In the genomic region with DNA sequence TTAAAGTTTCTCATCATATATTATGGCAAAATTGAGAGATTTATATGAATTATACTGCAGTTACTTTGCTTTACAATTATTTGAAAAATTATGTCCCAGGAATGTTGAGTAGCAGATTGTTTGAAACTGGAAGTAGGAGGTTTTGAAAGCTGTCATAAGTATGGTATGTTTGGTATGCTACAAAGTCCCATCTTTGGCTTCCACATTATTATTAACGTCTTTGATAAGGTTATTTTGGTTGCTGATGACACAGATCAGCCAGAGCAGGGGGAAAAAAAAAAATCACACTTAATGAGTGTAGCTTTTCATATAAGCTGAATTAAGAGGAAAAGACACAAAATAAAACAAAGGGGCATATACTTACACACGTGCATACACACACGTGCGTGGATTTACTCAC, we compare ENCODE assay signal across 20 cellular contexts.
A peak's percentile ranks its signal among the peaks of the same experiment; 100 is the strongest.
DNase-seq lines count a peak whose midpoint lies in the region; ATAC-seq, FAIRE-seq and TF ChIP-seq lines count a peak whose summit lies in the region.
"Had no signal": no experiment of that assay in that cellular context is flagged by ENCODE, and none has a peak within 500 bp of the region (broad histone marks: within the 10 kb centered on the region; RNA-seq: fewer than 3 reads in every experiment).

No MANE protein-coding gene starts in this region.

- no peaks in the 10 kb centered on the region for H3K36me3 ChIP-seq in SJCRH30
- H3K36me3 ChIP-seq: ascending aorta, ovary, spleen, stomach, vagina had no signal

- no peak for TF ChIP-seq POLR2A in H54 (IDR thresholded peaks at IDR 0.05; ENCODE audit: low read depth, low read length)

- H3K4me1 ChIP-seq in SJCRH30, result peaks cover 11% of the 10 kb centered on the region
- H3K4me1 ChIP-seq: ascending aorta, spleen, stomach, vagina had no signal

- H3K27me3 ChIP-seq in SJCRH30, result no peaks in the 10 kb centered on the region
- H3K27me3 ChIP-seq: ascending aorta, ovary, spleen, stomach, vagina had no signal

- ATAC-seq in HG03565 (IDR thresholded peaks at IDR 0.05; ENCODE audit: unreplicated experiment), result no peak
- ATAC-seq: T-cell had no signal

- no peak for TF ChIP-seq CTCF in retinal pigment epithelial cell (conservative IDR thresholded peaks at IDR 0.05; ENCODE audit: low read depth, low read length)

- no peak overlapping the region for H3K4me3 ChIP-seq in SJCRH30
- no peak overlapping the region for H3K4me3 ChIP-seq in retinal pigment epithelial cell (ENCODE audit: low read length)
- H3K4me3 ChIP-seq: ascending aorta, ovary, spleen, stomach, vagina had no signal

- FAIRE-seq in H54 (lab: Jason Lieb, UNC), result peak; percentile 80
- FAIRE-seq: G401.6 had no signal

- H3K27ac ChIP-seq in SJCRH30, result peak overlapping the region; percentile 22
- H3K27ac ChIP-seq: ascending aorta, ovary, spleen, stomach, vagina had no signal

- DNase-seq in H54 (ENCODE audit: insufficient read length, low spot score) (no peak), SJCRH30 (no peak), fibroblast of peridontal ligament (ENCODE audit: extremely low read depth) (peak; percentile 38), retinal pigment epithelial cell (ENCODE audit: low read depth) (peak; percentile 65)
- no peak for DNase-seq in stimulated activated CD4-positive, alpha-beta T cell treated with anti-CD3 and anti-CD28 coated beads, Interleukin-2, amount 100 ng/mL, for 48 hours
- no peak for DNase-seq in central memory CD4-positive, alpha-beta T cell
- DNase-seq: activated B cell treated with CpG ODN at 0.5 μM for 24 hours; activated effector memory CD4-positive, alpha-beta T cell treated with anti-CD3 and anti-CD28 coated beads, Interleukin-2, amount 50 U/mL, for 16 hours; CD4-positive, CD25-positive, alpha-beta regulatory T cell; midbrain; NCI-H1694 treated with DMSO at 0.1 percent for 48 hours; NCI-H524; ovary; spleen; stomach; T-cell had no signal

- peaks cover 5% of the 10 kb centered on the region; the same call in 1 of the 2 replicates for H3K9me3 ChIP-seq in SJCRH30 (replicated peaks)
- H3K9me3 ChIP-seq: ovary, vagina had no signal

Comparison
In these comparisons a context has a peak if more than half of its experiments do, and no peak if none do; other contexts are left out.
1. DNase-seq: peak in fibroblast of peridontal ligament (single experiment) and retinal pigment epithelial cell (single experiment); none in H54 (single experiment), SJCRH30 (0 of 2), stimulated activated CD4-positive, alpha-beta T cell treated with anti-CD3 and anti-CD28 coated beads, Interleukin-2, amount 100 ng/mL, for 48 hours (0 of 2) and central memory CD4-positive, alpha-beta T cell (single experiment).